Comparison of ENCODE assay signal across 2 cellular contexts in the genomic region with DNA sequence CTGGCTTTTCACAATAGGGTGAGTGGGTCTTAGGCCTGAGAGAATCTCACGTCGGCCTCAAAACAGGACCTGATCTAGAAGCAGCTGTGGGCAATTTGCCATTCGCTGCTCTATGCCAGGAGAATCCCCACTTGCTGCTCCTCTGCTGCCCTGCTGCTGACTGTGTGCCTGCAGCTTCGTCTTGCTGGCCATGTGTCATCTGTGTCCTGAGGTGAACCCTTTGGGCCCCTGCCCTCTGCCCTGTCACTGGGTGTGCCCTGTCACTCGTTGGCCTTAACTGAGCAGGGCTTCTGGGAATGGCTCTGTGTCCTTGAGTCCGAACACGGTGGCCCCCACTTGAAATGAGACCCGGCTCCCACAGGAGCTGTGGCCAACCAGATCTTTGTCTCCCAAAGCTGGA.
TF ChIP-seq lines count a peak whose summit lies in the region.

No MANE protein-coding gene starts in this region.

TF ChIP-seq in HEK293, 187 proteins besides CTCF, POLR2A, EP300 and RAD21:
- TF ChIP-seq ZNF112 (tag by site-specific recombination; IDR thresholded peaks at IDR 0.05) = no peak
- TF ChIP-seq, protein P1, sequence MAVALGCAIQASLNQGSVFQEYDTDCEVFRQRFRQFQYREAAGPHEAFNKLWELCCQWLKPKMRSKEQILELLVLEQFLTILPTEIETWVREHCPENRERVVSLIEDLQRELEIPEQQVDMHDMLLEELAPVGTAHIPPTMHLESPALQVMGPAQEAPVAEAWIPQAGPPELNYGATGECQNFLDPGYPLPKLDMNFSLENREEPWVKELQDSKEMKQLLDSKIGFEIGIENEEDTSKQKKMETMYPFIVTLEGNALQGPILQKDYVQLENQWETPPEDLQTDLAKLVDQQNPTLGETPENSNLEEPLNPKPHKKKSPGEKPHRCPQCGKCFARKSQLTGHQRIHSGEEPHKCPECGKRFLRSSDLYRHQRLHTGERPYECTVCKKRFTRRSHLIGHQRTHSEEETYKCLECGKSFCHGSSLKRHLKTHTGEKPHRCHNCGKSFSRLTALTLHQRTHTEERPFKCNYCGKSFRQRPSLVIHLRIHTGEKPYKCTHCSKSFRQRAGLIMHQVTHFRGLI (tag by site-specific recombination; IDR thresholded peaks at IDR 0.05) = peak; percentile 65

TF ChIP-seq in HepG2, 621 proteins besides CTCF, POLR2A, EP300 and RAD21 (continues in another document):
- TF ChIP-seq, protein P2, sequence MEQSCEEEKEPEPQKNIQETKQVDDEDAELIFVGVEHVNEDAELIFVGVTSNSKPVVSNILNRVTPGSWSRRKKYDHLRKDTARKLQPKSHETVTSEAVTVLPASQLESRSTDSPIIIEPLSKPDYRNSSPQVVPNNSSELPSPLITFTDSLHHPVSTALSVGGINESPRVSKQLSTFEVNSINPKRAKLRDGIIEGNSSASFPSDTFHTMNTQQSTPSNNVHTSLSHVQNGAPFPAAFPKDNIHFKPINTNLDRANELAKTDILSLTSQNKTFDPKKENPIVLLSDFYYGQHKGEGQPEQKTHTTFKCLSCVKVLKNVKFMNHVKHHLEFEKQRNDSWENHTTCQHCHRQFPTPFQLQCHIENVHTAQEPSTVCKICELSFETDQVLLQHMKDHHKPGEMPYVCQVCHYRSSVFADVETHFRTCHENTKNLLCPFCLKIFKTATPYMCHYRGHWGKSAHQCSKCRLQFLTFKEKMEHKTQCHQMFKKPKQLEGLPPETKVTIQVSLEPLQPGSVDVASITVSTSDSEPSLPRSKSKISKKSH (CRISPR knock-in tag; IDR thresholded peaks at IDR 0.05; ENCODE audit: borderline replicate concordance) = 0 out of 2 replicates have a peak, but pooled peaks have one; percentile 25
- TF ChIP-seq, protein P3, sequence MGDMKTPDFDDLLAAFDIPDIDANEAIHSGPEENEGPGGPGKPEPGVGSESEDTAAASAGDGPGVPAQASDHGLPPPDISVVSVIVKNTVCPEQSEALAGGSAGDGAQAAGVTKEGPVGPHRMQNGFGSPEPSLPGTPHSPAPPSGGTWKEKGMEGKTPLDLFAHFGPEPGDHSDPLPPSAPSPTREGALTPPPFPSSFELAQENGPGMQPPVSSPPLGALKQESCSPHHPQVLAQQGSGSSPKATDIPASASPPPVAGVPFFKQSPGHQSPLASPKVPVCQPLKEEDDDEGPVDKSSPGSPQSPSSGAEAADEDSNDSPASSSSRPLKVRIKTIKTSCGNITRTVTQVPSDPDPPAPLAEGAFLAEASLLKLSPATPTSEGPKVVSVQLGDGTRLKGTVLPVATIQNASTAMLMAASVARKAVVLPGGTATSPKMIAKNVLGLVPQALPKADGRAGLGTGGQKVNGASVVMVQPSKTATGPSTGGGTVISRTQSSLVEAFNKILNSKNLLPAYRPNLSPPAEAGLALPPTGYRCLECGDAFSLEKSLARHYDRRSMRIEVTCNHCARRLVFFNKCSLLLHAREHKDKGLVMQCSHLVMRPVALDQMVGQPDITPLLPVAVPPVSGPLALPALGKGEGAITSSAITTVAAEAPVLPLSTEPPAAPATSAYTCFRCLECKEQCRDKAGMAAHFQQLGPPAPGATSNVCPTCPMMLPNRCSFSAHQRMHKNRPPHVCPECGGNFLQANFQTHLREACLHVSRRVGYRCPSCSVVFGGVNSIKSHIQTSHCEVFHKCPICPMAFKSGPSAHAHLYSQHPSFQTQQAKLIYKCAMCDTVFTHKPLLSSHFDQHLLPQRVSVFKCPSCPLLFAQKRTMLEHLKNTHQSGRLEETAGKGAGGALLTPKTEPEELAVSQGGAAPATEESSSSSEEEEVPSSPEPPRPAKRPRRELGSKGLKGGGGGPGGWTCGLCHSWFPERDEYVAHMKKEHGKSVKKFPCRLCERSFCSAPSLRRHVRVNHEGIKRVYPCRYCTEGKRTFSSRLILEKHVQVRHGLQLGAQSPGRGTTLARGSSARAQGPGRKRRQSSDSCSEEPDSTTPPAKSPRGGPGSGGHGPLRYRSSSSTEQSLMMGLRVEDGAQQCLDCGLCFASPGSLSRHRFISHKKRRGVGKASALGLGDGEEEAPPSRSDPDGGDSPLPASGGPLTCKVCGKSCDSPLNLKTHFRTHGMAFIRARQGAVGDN (CRISPR knock-in tag; IDR thresholded peaks at IDR 0.05) = peak; percentile 91
- TF ChIP-seq, protein P4, sequence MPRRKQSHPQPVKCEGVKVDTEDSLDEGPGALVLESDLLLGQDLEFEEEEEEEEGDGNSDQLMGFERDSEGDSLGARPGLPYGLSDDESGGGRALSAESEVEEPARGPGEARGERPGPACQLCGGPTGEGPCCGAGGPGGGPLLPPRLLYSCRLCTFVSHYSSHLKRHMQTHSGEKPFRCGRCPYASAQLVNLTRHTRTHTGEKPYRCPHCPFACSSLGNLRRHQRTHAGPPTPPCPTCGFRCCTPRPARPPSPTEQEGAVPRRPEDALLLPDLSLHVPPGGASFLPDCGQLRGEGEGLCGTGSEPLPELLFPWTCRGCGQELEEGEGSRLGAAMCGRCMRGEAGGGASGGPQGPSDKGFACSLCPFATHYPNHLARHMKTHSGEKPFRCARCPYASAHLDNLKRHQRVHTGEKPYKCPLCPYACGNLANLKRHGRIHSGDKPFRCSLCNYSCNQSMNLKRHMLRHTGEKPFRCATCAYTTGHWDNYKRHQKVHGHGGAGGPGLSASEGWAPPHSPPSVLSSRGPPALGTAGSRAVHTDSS (CRISPR knock-in tag; conservative IDR thresholded peaks at IDR 0.05) = no peak
- TF ChIP-seq, protein P5, sequence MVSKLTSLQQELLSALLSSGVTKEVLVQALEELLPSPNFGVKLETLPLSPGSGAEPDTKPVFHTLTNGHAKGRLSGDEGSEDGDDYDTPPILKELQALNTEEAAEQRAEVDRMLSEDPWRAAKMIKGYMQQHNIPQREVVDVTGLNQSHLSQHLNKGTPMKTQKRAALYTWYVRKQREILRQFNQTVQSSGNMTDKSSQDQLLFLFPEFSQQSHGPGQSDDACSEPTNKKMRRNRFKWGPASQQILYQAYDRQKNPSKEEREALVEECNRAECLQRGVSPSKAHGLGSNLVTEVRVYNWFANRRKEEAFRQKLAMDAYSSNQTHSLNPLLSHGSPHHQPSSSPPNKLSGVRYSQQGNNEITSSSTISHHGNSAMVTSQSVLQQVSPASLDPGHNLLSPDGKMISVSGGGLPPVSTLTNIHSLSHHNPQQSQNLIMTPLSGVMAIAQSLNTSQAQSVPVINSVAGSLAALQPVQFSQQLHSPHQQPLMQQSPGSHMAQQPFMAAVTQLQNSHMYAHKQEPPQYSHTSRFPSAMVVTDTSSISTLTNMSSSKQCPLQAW (CRISPR knock-in tag; IDR thresholded peaks at IDR 0.05) = no peak
- TF ChIP-seq BRD4 (CRISPR knock-in tag; IDR thresholded peaks at IDR 0.05) = 0 out of 2 replicates have a peak, but pooled peaks have one; percentile 18
- no peak for TF ChIP-seq SRF (IDR thresholded peaks at IDR 0.05; ENCODE audit: low read depth, low read length)
- no peak for TF ChIP-seq ZBTB21 (CRISPR knock-in tag; IDR thresholded peaks at IDR 0.05)
- 0 out of 2 replicates have a peak, but pooled peaks have one; percentile 40 for TF ChIP-seq SRY (CRISPR knock-in tag; IDR thresholded peaks at IDR 0.05)
- TF ChIP-seq, protein P6, sequence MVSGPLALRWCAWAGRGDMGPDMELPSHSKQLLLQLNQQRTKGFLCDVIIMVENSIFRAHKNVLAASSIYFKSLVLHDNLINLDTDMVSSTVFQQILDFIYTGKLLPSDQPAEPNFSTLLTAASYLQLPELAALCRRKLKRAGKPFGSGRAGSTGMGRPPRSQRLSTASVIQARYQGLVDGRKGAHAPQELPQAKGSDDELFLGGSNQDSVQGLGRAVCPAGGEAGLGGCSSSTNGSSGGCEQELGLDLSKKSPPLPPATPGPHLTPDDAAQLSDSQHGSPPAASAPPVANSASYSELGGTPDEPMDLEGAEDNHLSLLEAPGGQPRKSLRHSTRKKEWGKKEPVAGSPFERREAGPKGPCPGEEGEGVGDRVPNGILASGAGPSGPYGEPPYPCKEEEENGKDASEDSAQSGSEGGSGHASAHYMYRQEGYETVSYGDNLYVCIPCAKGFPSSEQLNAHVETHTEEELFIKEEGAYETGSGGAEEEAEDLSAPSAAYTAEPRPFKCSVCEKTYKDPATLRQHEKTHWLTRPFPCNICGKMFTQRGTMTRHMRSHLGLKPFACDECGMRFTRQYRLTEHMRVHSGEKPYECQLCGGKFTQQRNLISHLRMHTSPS (CRISPR knock-in tag; IDR thresholded peaks at IDR 0.05; ENCODE audit: low read depth) = peak; percentile 66; the same call in 1 of the 2 replicates
- TF ChIP-seq ZNF589 (CRISPR knock-in tag; conservative IDR thresholded peaks at IDR 0.05) = no peak
- 0 out of 2 replicates have a peak, but pooled peaks have one; percentile 48 for TF ChIP-seq KLF6 (CRISPR knock-in tag; IDR thresholded peaks at IDR 0.05)
- TF ChIP-seq, protein P7, sequence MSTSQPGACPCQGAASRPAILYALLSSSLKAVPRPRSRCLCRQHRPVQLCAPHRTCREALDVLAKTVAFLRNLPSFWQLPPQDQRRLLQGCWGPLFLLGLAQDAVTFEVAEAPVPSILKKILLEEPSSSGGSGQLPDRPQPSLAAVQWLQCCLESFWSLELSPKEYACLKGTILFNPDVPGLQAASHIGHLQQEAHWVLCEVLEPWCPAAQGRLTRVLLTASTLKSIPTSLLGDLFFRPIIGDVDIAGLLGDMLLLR (CRISPR knock-in tag; IDR thresholded peaks at IDR 0.05) = no peak
- TF ChIP-seq HIVEP1 (CRISPR knock-in tag; IDR thresholded peaks at IDR 0.05) = 0 out of 2 replicates have a peak, but pooled peaks have one; percentile 25
- peak; percentile 33; the same call in 1 of the 2 replicates for TF ChIP-seq ZFY (CRISPR knock-in tag; IDR thresholded peaks at IDR 0.05)
- TF ChIP-seq, protein P8, sequence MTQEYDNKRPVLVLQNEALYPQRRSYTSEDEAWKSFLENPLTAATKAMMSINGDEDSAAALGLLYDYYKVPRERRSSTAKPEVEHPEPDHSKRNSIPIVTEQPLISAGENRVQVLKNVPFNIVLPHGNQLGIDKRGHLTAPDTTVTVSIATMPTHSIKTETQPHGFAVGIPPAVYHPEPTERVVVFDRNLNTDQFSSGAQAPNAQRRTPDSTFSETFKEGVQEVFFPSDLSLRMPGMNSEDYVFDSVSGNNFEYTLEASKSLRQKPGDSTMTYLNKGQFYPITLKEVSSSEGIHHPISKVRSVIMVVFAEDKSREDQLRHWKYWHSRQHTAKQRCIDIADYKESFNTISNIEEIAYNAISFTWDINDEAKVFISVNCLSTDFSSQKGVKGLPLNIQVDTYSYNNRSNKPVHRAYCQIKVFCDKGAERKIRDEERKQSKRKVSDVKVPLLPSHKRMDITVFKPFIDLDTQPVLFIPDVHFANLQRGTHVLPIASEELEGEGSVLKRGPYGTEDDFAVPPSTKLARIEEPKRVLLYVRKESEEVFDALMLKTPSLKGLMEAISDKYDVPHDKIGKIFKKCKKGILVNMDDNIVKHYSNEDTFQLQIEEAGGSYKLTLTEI (CRISPR knock-in tag; conservative IDR thresholded peaks at IDR 0.05) = no peak
- 0 out of 2 replicates have a peak, but pooled peaks have one; percentile 25 for TF ChIP-seq HDAC2 (CRISPR knock-in tag; IDR thresholded peaks at IDR 0.05)
- peak; percentile 27; the same call in 1 of the 2 replicates for TF ChIP-seq ZNF143 (CRISPR knock-in tag; IDR thresholded peaks at IDR 0.05)
- TF ChIP-seq, protein P9, sequence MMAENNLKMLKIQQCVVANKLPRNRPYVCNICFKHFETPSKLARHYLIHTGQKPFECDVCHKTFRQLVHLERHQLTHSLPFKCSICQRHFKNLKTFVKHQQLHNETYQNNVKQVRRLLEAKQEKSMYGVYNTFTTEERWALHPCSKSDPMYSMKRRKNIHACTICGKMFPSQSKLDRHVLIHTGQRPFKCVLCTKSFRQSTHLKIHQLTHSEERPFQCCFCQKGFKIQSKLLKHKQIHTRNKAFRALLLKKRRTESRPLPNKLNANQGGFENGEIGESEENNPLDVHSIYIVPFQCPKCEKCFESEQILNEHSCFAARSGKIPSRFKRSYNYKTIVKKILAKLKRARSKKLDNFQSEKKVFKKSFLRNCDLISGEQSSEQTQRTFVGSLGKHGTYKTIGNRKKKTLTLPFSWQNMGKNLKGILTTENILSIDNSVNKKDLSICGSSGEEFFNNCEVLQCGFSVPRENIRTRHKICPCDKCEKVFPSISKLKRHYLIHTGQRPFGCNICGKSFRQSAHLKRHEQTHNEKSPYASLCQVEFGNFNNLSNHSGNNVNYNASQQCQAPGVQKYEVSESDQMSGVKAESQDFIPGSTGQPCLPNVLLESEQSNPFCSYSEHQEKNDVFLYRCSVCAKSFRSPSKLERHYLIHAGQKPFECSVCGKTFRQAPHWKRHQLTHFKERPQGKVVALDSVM (CRISPR knock-in tag; IDR thresholded peaks at IDR 0.05) = no peak
- TF ChIP-seq, protein P10, sequence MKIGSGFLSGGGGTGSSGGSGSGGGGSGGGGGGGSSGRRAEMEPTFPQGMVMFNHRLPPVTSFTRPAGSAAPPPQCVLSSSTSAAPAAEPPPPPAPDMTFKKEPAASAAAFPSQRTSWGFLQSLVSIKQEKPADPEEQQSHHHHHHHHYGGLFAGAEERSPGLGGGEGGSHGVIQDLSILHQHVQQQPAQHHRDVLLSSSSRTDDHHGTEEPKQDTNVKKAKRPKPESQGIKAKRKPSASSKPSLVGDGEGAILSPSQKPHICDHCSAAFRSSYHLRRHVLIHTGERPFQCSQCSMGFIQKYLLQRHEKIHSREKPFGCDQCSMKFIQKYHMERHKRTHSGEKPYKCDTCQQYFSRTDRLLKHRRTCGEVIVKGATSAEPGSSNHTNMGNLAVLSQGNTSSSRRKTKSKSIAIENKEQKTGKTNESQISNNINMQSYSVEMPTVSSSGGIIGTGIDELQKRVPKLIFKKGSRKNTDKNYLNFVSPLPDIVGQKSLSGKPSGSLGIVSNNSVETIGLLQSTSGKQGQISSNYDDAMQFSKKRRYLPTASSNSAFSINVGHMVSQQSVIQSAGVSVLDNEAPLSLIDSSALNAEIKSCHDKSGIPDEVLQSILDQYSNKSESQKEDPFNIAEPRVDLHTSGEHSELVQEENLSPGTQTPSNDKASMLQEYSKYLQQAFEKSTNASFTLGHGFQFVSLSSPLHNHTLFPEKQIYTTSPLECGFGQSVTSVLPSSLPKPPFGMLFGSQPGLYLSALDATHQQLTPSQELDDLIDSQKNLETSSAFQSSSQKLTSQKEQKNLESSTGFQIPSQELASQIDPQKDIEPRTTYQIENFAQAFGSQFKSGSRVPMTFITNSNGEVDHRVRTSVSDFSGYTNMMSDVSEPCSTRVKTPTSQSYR (CRISPR knock-in tag; IDR thresholded peaks at IDR 0.05; ENCODE audit: borderline replicate concordance) = no peak
- peak; percentile 41; the same call in 1 of the 2 replicates for TF ChIP-seq ARNTL (CRISPR knock-in tag; IDR thresholded peaks at IDR 0.05)
- TF ChIP-seq ZNF451 (CRISPR knock-in tag; IDR thresholded peaks at IDR 0.05) = no peak
- TF ChIP-seq GABPB1 (CRISPR knock-in tag; IDR thresholded peaks at IDR 0.05) = 0 out of 2 replicates have a peak, but pooled peaks have one; percentile 18
- peak; percentile 50; the same call in 1 of the 2 replicates for TF ChIP-seq NR2C2 (CRISPR knock-in tag; IDR thresholded peaks at IDR 0.05; ENCODE audit: borderline replicate concordance)
- TF ChIP-seq ZMAT3 (CRISPR knock-in tag; conservative IDR thresholded peaks at IDR 0.05) = no peak
- peak; percentile 59 for TF ChIP-seq NR2F6 (IDR thresholded peaks at IDR 0.05)
- TF ChIP-seq NR2F6 (CRISPR knock-in tag; IDR thresholded peaks at IDR 0.05) = peak; percentile 77
